ENCODE assay signal across 11 cellular contexts in genomic region chr15:43832485-43832884, GRCh38. TPM values are rescaled to one million over a fixed set of nuclear protein-coding genes. Genes with fewer than 3 reads are reported as not detected.
A peak's percentile ranks its signal among the peaks of the same experiment; 100 is the strongest.
DNase-seq lines count a peak whose midpoint lies in the region; ATAC-seq, FAIRE-seq and TF ChIP-seq lines count a peak whose summit lies in the region.
"Not testable (repeated sequence)": the region's sequence is repeated elsewhere in the genome, so short reads cannot be mapped to it uniquely, and the experiment has no call there.
"Had no signal": no experiment of that assay in that cellular context is flagged by ENCODE, and none has a peak within 500 bp of the region (broad histone marks: within the 10 kb centered on the region; RNA-seq: fewer than 3 reads in every experiment).

No MANE protein-coding gene starts in this region.

- POLR2A ChIA-PET in CD8-positive, alpha-beta memory T cell (lab: Charles Lee) = interaction anchor here (0.6 kb wide), 1 partner anchor 1022 kb away, joined by 3 read pairs; no protein-coding TSS in a partner anchor
- POLR2A ChIA-PET in activated CD8-positive, alpha-beta T cell treated with anti-CD3 and anti-CD28 coated beads, Interleukin-2, amount 10 ng/mL, durations not matched to agents 7 days and 5 days (lab: Charles Lee) = interaction anchor here (1.0 to 1.4 kb wide), 2 partner anchors 28 to 39 kb away, joined by 3 to 6 read pairs; no protein-coding TSS in a partner anchor
- POLR2A ChIA-PET in endothelial cell of umbilical vein (lab: Charles Lee) = not testable (repeated sequence)

- peaks cover 54% of the 10 kb centered on the region for H3K4me1 ChIP-seq in BLaER1
- peaks cover 10% of the 10 kb centered on the region for H3K4me1 ChIP-seq in CD8-positive, alpha-beta memory T cell (ENCODE audit: insufficient read depth, low read length)
- peaks cover 27% of the 10 kb centered on the region for H3K4me1 ChIP-seq in Loucy (ENCODE audit: insufficient read depth, low read length, poor library complexity, severe bottlenecking)
- H3K4me1 ChIP-seq in endothelial cell of umbilical vein (ENCODE audit: control insufficient read depth, extremely low read depth, insufficient read depth, low read length) = not testable (repeated sequence)

- CTCF ChIA-PET in CD8-positive, alpha-beta memory T cell (lab: Charles Lee) = interaction anchor here (0.9 kb wide), 1 partner anchor 11 kb away, joined by 3 read pairs; no protein-coding TSS in a partner anchor
- CTCF ChIA-PET in activated CD8-positive, alpha-beta T cell treated with anti-CD3 and anti-CD28 coated beads, Interleukin-2, amount 10 ng/mL, durations not matched to agents 7 days and 5 days (lab: Charles Lee) = interaction anchor here (0.8 to 1.3 kb wide), 4 partner anchors 8 to 28 kb away, joined by 3 read pairs; partner anchors contain the start of gene MFAP1
- CTCF ChIA-PET in endothelial cell of umbilical vein (lab: Charles Lee) = interaction anchor here (0.6 to 1.2 kb wide), 5 partner anchors 8 to 288 kb away, joined by 3 to 4 read pairs (median 3); no protein-coding TSS in a partner anchor

- not testable (repeated sequence) for H2AFZ ChIP-seq in Loucy (ENCODE audit: low read length); endothelial cell of umbilical vein (ENCODE audit: low read depth, low read length)

- H3K79me2 ChIP-seq in Loucy (ENCODE audit: insufficient read depth, low read length) = peaks cover 79% of the 10 kb centered on the region
- H3K79me2 ChIP-seq in endothelial cell of umbilical vein (ENCODE audit: control insufficient read depth, insufficient read depth, low read length) = peaks cover 35% of the 10 kb centered on the region

- H3K4me3 Mint-ChIP-seq in CD8-positive, alpha-beta memory T cell = peak overlapping the region in 5 of 7 donors; percentile 11 to 55 (median 19)
- H3K4me3 Mint-ChIP-seq in T-helper 17 cell = peak overlapping the region; percentile 61
- H3K4me3 Mint-ChIP-seq in activated CD8-positive, alpha-beta T cell treated with anti-CD3 and anti-CD28 coated beads, Interleukin-2, amount 10 ng/mL, durations not matched to agents 7 days and 5 days = not testable (repeated sequence)
- H3K4me3 Mint-ChIP-seq in activated T-helper 17 cell treated with anti-CD3 and anti-CD28 coated beads, Interleukin-2, amount 50 U/mL, for 72 hours = peak overlapping the region; percentile 98

- not testable (repeated sequence) for H3K9ac ChIP-seq in BLaER1
- peak overlapping the region; percentile 63 for H3K9ac ChIP-seq in Loucy (ENCODE audit: low read depth, low read length, poor library complexity, severe bottlenecking)
- H3K9ac ChIP-seq in endothelial cell of umbilical vein (replicated peaks; ENCODE audit: extremely low read depth, insufficient read depth, low read length) = peak overlapping the region; percentile 9

- H3F3A ChIP-seq in Loucy (ENCODE audit: low read depth) = not testable (repeated sequence)

- FAIRE-seq in endothelial cell of umbilical vein (lab: Jason Lieb, UNC) = not testable (repeated sequence)

- not testable (repeated sequence) for BruUV-seq in endothelial cell of umbilical vein (replicated peaks; lab: Mats Ljungman, UMichigan)

- not testable (repeated sequence) for H3K9me2 ChIP-seq in Loucy (replicated peaks; ENCODE audit: low read depth, low read length)

- peaks cover 0 to 34% (median 12%) of the 10 kb centered on the region in 3 donors for H3K36me3 Mint-ChIP-seq in CD8-positive, alpha-beta memory T cell
- not testable (repeated sequence) for H3K36me3 Mint-ChIP-seq in T-helper 17 cell (ENCODE audit: low read depth)
- H3K36me3 Mint-ChIP-seq in activated CD8-positive, alpha-beta T cell treated with anti-CD3 and anti-CD28 coated beads, Interleukin-2, amount 10 ng/mL, durations not matched to agents 7 days and 5 days (ENCODE audit: low read depth) = peaks cover 66% of the 10 kb centered on the region
- H3K36me3 Mint-ChIP-seq in activated T-helper 17 cell treated with anti-CD3 and anti-CD28 coated beads, Interleukin-2, amount 50 U/mL, for 72 hours (ENCODE audit: low read depth) = peaks cover 100% of the 10 kb centered on the region

- peak overlapping the region in 6 of 8 donors; percentile 20 to 80 (median 50) for H3K27ac Mint-ChIP-seq in CD8-positive, alpha-beta memory T cell
- H3K27ac Mint-ChIP-seq in T-helper 17 cell = peak overlapping the region; percentile 71
- H3K27ac Mint-ChIP-seq in activated CD8-positive, alpha-beta T cell treated with anti-CD3 and anti-CD28 coated beads, Interleukin-2, amount 10 ng/mL, durations not matched to agents 7 days and 5 days = peak overlapping the region; percentile 29
- not testable (repeated sequence) for H3K27ac Mint-ChIP-seq in activated T-helper 17 cell treated with anti-CD3 and anti-CD28 coated beads, Interleukin-2, amount 50 U/mL, for 72 hours

- H3K27me3 ChIP-seq in BLaER1; CD8-positive, alpha-beta memory T cell (ENCODE audit: insufficient read depth, low read length, poor library complexity, severe bottlenecking); Loucy (ENCODE audit: insufficient read depth, low read length, poor library complexity, severe bottlenecking); endothelial cell of umbilical vein (ENCODE audit: control insufficient read depth in 2 of 2, insufficient read depth in 2 of 2, low read length in 2 of 2): not testable (repeated sequence)

- H3K9me3 Mint-ChIP-seq in CD8-positive, alpha-beta memory T cell; activated CD8-positive, alpha-beta T cell treated with anti-CD3 and anti-CD28 coated beads, Interleukin-2, amount 10 ng/mL, durations not matched to agents 7 days and 5 days (ENCODE audit: insufficient read depth); activated T-helper 17 cell treated with anti-CD3 and anti-CD28 coated beads, Interleukin-2, amount 50 U/mL, for 72 hours: not testable (repeated sequence)

- dilution Hi-C loops in endothelial cell of umbilical vein (cut with MboI; ENCODE audit: extremely low pct_ligation_motif_present, low sequenced_read_pairs) = not testable (repeated sequence)

- not testable (repeated sequence) for H3K9me3 ChIP-seq in BLaER1; CD8-positive, alpha-beta memory T cell (ENCODE audit: low read length); Loucy (ENCODE audit: insufficient read depth, low read depth, low read length); T-helper 17 cell (ENCODE audit: control insufficient read depth, low read length, poor library complexity, severe bottlenecking); endothelial cell of umbilical vein (replicated peaks; ENCODE audit: control insufficient read depth, insufficient read depth, low read length)

- H3K27me3 Mint-ChIP-seq in CD8-positive, alpha-beta memory T cell; T-helper 17 cell; activated CD8-positive, alpha-beta T cell treated with anti-CD3 and anti-CD28 coated beads, Interleukin-2, amount 10 ng/mL, durations not matched to agents 7 days and 5 days (ENCODE audit: low read depth); activated T-helper 17 cell treated with anti-CD3 and anti-CD28 coated beads, Interleukin-2, amount 50 U/mL, for 72 hours: not testable (repeated sequence)

- peaks cover 62% of the 10 kb centered on the region for H3K36me3 ChIP-seq in BLaER1
- H3K36me3 ChIP-seq in CD8-positive, alpha-beta memory T cell (ENCODE audit: insufficient read depth, low read length); endothelial cell of umbilical vein (ENCODE audit: control insufficient read depth in 2 of 2, extremely low read depth in 1 of 2, insufficient read depth in 2 of 2, low read length in 2 of 2): not testable (repeated sequence)
- peaks cover 18% of the 10 kb centered on the region; the same call in 1 of the 2 replicates for H3K36me3 ChIP-seq in Loucy (ENCODE audit: insufficient read depth, low read length)

- not testable (repeated sequence) for H3K27ac ChIP-seq in BLaER1; CD8-positive, alpha-beta memory T cell (ENCODE audit: low read depth, low read length); endothelial cell of umbilical vein (ENCODE audit: insufficient read depth, low read depth, low read length)

- H3K4me1 Mint-ChIP-seq in CD8-positive, alpha-beta memory T cell = peaks cover 24 to 39% (median 36%) of the 10 kb centered on the region in 3 donors
- peaks cover 30% of the 10 kb centered on the region for H3K4me1 Mint-ChIP-seq in T-helper 17 cell
- H3K4me1 Mint-ChIP-seq in activated CD8-positive, alpha-beta T cell treated with anti-CD3 and anti-CD28 coated beads, Interleukin-2, amount 10 ng/mL, durations not matched to agents 7 days and 5 days (ENCODE audit: low read depth) = peaks cover 44% of the 10 kb centered on the region
- not testable (repeated sequence) for H3K4me1 Mint-ChIP-seq in activated T-helper 17 cell treated with anti-CD3 and anti-CD28 coated beads, Interleukin-2, amount 50 U/mL, for 72 hours

- intact Hi-C loops in endothelial cell of umbilical vein (cut with micrococcal nuclease) = not testable (repeated sequence)

- H3K9me1 ChIP-seq in endothelial cell of umbilical vein (replicated peaks; ENCODE audit: control insufficient read depth, extremely low read depth, insufficient read depth, low read length) = not testable (repeated sequence)

- not testable (repeated sequence) for TF ChIP-seq POLR2A in endothelial cell of umbilical vein (IDR thresholded peaks at IDR 0.05; ENCODE audit: low read depth, low read length)

- not testable (repeated sequence) for TF ChIP-seq CTCF in Loucy (conservative IDR thresholded peaks at IDR 0.05; ENCODE audit: low read length); endothelial cell of umbilical vein (IDR thresholded peaks at IDR 0.05; ENCODE audit: extremely low read depth in 1 of 2, insufficient read depth in 1 of 2, low read depth in 1 of 2, low read length in 2 of 2)

- peaks cover 13% of the 10 kb centered on the region; the same call in 1 of the 2 replicates for H4K20me1 ChIP-seq in BLaER1
- not testable (repeated sequence) for H4K20me1 ChIP-seq in Loucy (ENCODE audit: insufficient read depth, low read length, poor library complexity, severe bottlenecking); endothelial cell of umbilical vein (replicated peaks; ENCODE audit: control insufficient read depth, extremely low read depth, insufficient read depth, low read length)

- not testable (repeated sequence) for H3K4me3 ChIP-seq in BLaER1; CD8-positive, alpha-beta memory T cell (ENCODE audit: low read length); endothelial cell of umbilical vein (replicated peaks in 1 of 3; ENCODE audit: insufficient read depth in 1 of 3, low read depth in 1 of 3, low read length in 3 of 3)
- peak overlapping the region; percentile 86 for H3K4me3 ChIP-seq in Loucy (ENCODE audit: low read length, poor library complexity, severe bottlenecking)

- not testable (repeated sequence) for ATAC-seq in T-helper 17 cell; activated CD8-positive, alpha-beta T cell treated with anti-CD3 and anti-CD28 coated beads, Interleukin-2, amount 10 ng/mL, durations not matched to agents 7 days and 5 days; activated T-helper 17 cell treated with anti-CD3 and anti-CD28 coated beads, Interleukin-2, amount 50 U/mL, for 72 hours (replicated peaks)

- not testable (repeated sequence) for DNase-seq in CD8-positive, alpha-beta memory T cell; T-helper 17 cell; activated CD8-positive, alpha-beta T cell treated with anti-CD3 and anti-CD28 coated beads, Interleukin-2, amount 10 ng/mL, durations not matched to agents 7 days and 5 days; endothelial cell of umbilical vein (ENCODE audit: low read depth, low spot score)

- H3K4me2 ChIP-seq in BLaER1 = peak overlapping the region; percentile 16; the same call in 1 of the 2 replicates
- H3K4me2 ChIP-seq in Loucy (ENCODE audit: low read depth, low read length, poor library complexity, severe bottlenecking) = peak overlapping the region; percentile 75
- H3K4me2 ChIP-seq in endothelial cell of umbilical vein (ENCODE audit: insufficient read depth, low read length) = not testable (repeated sequence)

RNA-seq across cellular contexts. Expression of gene WDR76, which starts 5.7 kb away (rescaled TPM):
- total RNA-seq in CD8-positive, alpha-beta memory T cell = 10 to 100 TPM; 71.4 to 75.6 TPM
- 7.5 TPM for polyA plus RNA-seq in CD8-positive, alpha-beta memory T cell
- 10 to 100 TPM; 10.5 to 11.9 TPM for total RNA-seq in T-helper 17 cell
- 10 to 100 TPM; 87.0 to 88.7 TPM for total RNA-seq in activated CD8-positive, alpha-beta T cell treated with anti-CD3 and anti-CD28 coated beads, Interleukin-2, amount 10 ng/mL, durations not matched to agents 7 days and 5 days
- 10 to 100 TPM; 73.0 to 86.2 TPM for total RNA-seq in activated T-helper 17 cell treated with anti-CD3 and anti-CD28 coated beads, Interleukin-2, amount 50 U/mL, for 72 hours
- total RNA-seq in endothelial cell of umbilical vein = 22.1 and 25.2 TPM in 2 replicates
- polyA plus RNA-seq in endothelial cell of umbilical vein = 3.1 and 3.3 TPM in 2 replicates
- polyA plus RNA-seq in endothelial cell of umbilical vein (2011; cell fraction: cytosol; rRNA removed) = 6.1 and 6.5 TPM in 2 replicates
- 7.1 and 10.4 TPM in 2 replicates for polyA plus RNA-seq in endothelial cell of umbilical vein (2011; cell fraction: nucleus; rRNA removed)
- 6.7 and 11.2 TPM in 2 replicates for polyA plus RNA-seq in endothelial cell of umbilical vein (2012)
- polyA minus RNA-seq in endothelial cell of umbilical vein = 9.0 and 12.0 TPM in 2 replicates
- 29.1 TPM for polyA minus RNA-seq in endothelial cell of umbilical vein (2011; cell fraction: cytosol; rRNA and poly(A)+ RNA removed)
- polyA minus RNA-seq in endothelial cell of umbilical vein (2011; cell fraction: nucleus; rRNA and poly(A)+ RNA removed) = 5.4 and 8.7 TPM in 2 replicates

RNA-seq across cellular contexts. Expression of gene MFAP1, which starts 8.0 kb away (rescaled TPM):
- 10 to 100 TPM; 49.8 to 50.1 TPM for total RNA-seq in CD8-positive, alpha-beta memory T cell
- polyA plus RNA-seq in CD8-positive, alpha-beta memory T cell = 16.8 TPM
- total RNA-seq in T-helper 17 cell (10 to 100 TPM in 1 of 2 donors, 1 to 10 TPM in 1; 8.9 to 12.1 TPM), endothelial cell of umbilical vein (29.3 and 30.5 TPM in 2 replicates)
- total RNA-seq in activated CD8-positive, alpha-beta T cell treated with anti-CD3 and anti-CD28 coated beads, Interleukin-2, amount 10 ng/mL, durations not matched to agents 7 days and 5 days = 10 to 100 TPM; 35.8 to 40.1 TPM
- total RNA-seq in activated T-helper 17 cell treated with anti-CD3 and anti-CD28 coated beads, Interleukin-2, amount 50 U/mL, for 72 hours = 10 to 100 TPM; 46.5 to 63.4 TPM
- 11.5 and 12.9 TPM in 2 replicates for polyA plus RNA-seq in endothelial cell of umbilical vein
- 14.6 and 16.7 TPM in 2 replicates for polyA plus RNA-seq in endothelial cell of umbilical vein (2011; cell fraction: cytosol; rRNA removed)
- polyA plus RNA-seq in endothelial cell of umbilical vein (2011; cell fraction: nucleus; rRNA removed) = 22.2 and 23.1 TPM in 2 replicates
- 27.9 and 35.6 TPM in 2 replicates for polyA plus RNA-seq in endothelial cell of umbilical vein (2012)
- 12.4 and 13.4 TPM in 2 replicates for polyA minus RNA-seq in endothelial cell of umbilical vein
- 23.7 TPM for polyA minus RNA-seq in endothelial cell of umbilical vein (2011; cell fraction: cytosol; rRNA and poly(A)+ RNA removed)
- polyA minus RNA-seq in endothelial cell of umbilical vein (2011; cell fraction: nucleus; rRNA and poly(A)+ RNA removed) = 10.2 and 13.2 TPM in 2 replicates

RNA-seq across cellular contexts. Expression of gene HYPK, which starts 32.1 kb away (rescaled TPM):
- total RNA-seq in CD8-positive, alpha-beta memory T cell = 10 to 100 TPM; 28.5 to 32.7 TPM
- polyA plus RNA-seq in CD8-positive, alpha-beta memory T cell = 11.9 TPM
- total RNA-seq in T-helper 17 cell = 10 to 100 TPM; 15.7 to 22.8 TPM
- total RNA-seq in activated CD8-positive, alpha-beta T cell treated with anti-CD3 and anti-CD28 coated beads, Interleukin-2, amount 10 ng/mL, durations not matched to agents 7 days and 5 days = 10 to 100 TPM; 15.8 to 19.9 TPM
- total RNA-seq in activated T-helper 17 cell treated with anti-CD3 and anti-CD28 coated beads, Interleukin-2, amount 50 U/mL, for 72 hours = 10 to 100 TPM; 15.6 to 17.5 TPM
- total RNA-seq in endothelial cell of umbilical vein = 17.8 and 19.7 TPM in 2 replicates
- 3.6 and 5.2 TPM in 2 replicates for polyA plus RNA-seq in endothelial cell of umbilical vein
- 3.6 and 3.7 TPM in 2 replicates for polyA plus RNA-seq in endothelial cell of umbilical vein (2011; cell fraction: cytosol; rRNA removed)
- 16.0 and 18.6 TPM in 2 replicates for polyA plus RNA-seq in endothelial cell of umbilical vein (2011; cell fraction: nucleus; rRNA removed)
- polyA plus RNA-seq in endothelial cell of umbilical vein (2012) = 2.8 and 5.2 TPM in 2 replicates
- polyA minus RNA-seq in endothelial cell of umbilical vein = 5.0 and 11.6 TPM in 2 replicates
- 28.8 TPM for polyA minus RNA-seq in endothelial cell of umbilical vein (2011; cell fraction: cytosol; rRNA and poly(A)+ RNA removed)
- polyA minus RNA-seq in endothelial cell of umbilical vein (2011; cell fraction: nucleus; rRNA and poly(A)+ RNA removed) = 11.1 and 15.1 TPM in 2 replicates

RNA-seq across cellular contexts. Expression of gene SERINC4, which starts 32.5 kb away (rescaled TPM):
- total RNA-seq in CD8-positive, alpha-beta memory T cell = under 1 TPM; 0.20 to 0.26 TPM
- 2.2 TPM for polyA plus RNA-seq in CD8-positive, alpha-beta memory T cell
- under 1 TPM in 1 of 2 donors, not detected in 1; 0.32 TPM for total RNA-seq in T-helper 17 cell
- under 1 TPM; 0.21 to 0.39 TPM for total RNA-seq in activated CD8-positive, alpha-beta T cell treated with anti-CD3 and anti-CD28 coated beads, Interleukin-2, amount 10 ng/mL, durations not matched to agents 7 days and 5 days
- total RNA-seq in activated T-helper 17 cell treated with anti-CD3 and anti-CD28 coated beads, Interleukin-2, amount 50 U/mL, for 72 hours = under 1 TPM; 0.17 to 0.24 TPM
- 0.12 TPM in 1 of 2 replicates, not detected in the other for total RNA-seq in endothelial cell of umbilical vein
- 0.05 TPM in 1 of 2 replicates, not detected in the other for polyA plus RNA-seq in endothelial cell of umbilical vein
- polyA plus RNA-seq in endothelial cell of umbilical vein (2011; cell fraction: cytosol; rRNA removed) = 0.03 TPM in 1 of 2 replicates, not detected in the other
- 0.13 and 0.24 TPM in 2 replicates for polyA plus RNA-seq in endothelial cell of umbilical vein (2011; cell fraction: nucleus; rRNA removed)
- polyA plus RNA-seq in endothelial cell of umbilical vein (2012) = not detected in 2 replicates
- polyA minus RNA-seq in endothelial cell of umbilical vein = 0.29 TPM in 1 of 2 replicates, not detected in the other
- polyA minus RNA-seq in endothelial cell of umbilical vein (2011; cell fraction: cytosol; rRNA and poly(A)+ RNA removed) = not detected
- polyA minus RNA-seq in endothelial cell of umbilical vein (2011; cell fraction: nucleus; rRNA and poly(A)+ RNA removed) = 0.48 TPM in 1 of 2 replicates, not detected in the other
- total RNA-seq: G401, H4, Peyer's patch had no signal
- polyA plus RNA-seq: BJ had no signal

RNA-seq across cellular contexts. Expression of gene SERF2, which starts 40.4 kb away (rescaled TPM):
- total RNA-seq in CD8-positive, alpha-beta memory T cell = 100 to 1,000 TPM; 624 to 632 TPM
- polyA plus RNA-seq in CD8-positive, alpha-beta memory T cell = 1,932 TPM
- total RNA-seq in T-helper 17 cell = 100 to 1,000 TPM; 424 to 465 TPM
- 1,000 to 10,000 TPM; 1,025 to 1,042 TPM for total RNA-seq in activated CD8-positive, alpha-beta T cell treated with anti-CD3 and anti-CD28 coated beads, Interleukin-2, amount 10 ng/mL, durations not matched to agents 7 days and 5 days
- 100 to 1,000 TPM; 521 to 550 TPM for total RNA-seq in activated T-helper 17 cell treated with anti-CD3 and anti-CD28 coated beads, Interleukin-2, amount 50 U/mL, for 72 hours
- total RNA-seq in endothelial cell of umbilical vein = 897 and 970 TPM in 2 replicates
- 1,481 and 1,573 TPM in 2 replicates for polyA plus RNA-seq in endothelial cell of umbilical vein
- polyA plus RNA-seq in endothelial cell of umbilical vein (2011; cell fraction: cytosol; rRNA removed) = 2,189 and 2,672 TPM in 2 replicates
- polyA plus RNA-seq in endothelial cell of umbilical vein (2011; cell fraction: nucleus; rRNA removed) = 661 and 734 TPM in 2 replicates
- polyA plus RNA-seq in endothelial cell of umbilical vein (2012) = 889 and 1,037 TPM in 2 replicates
- 468 and 471 TPM in 2 replicates for polyA minus RNA-seq in endothelial cell of umbilical vein
- polyA minus RNA-seq in endothelial cell of umbilical vein (2011; cell fraction: cytosol; rRNA and poly(A)+ RNA removed) = 249 TPM
- 84.4 and 109 TPM in 2 replicates for polyA minus RNA-seq in endothelial cell of umbilical vein (2011; cell fraction: nucleus; rRNA and poly(A)+ RNA removed)
